Comparison of ENCODE assay signal across 8 cellular contexts in the genomic region with DNA sequence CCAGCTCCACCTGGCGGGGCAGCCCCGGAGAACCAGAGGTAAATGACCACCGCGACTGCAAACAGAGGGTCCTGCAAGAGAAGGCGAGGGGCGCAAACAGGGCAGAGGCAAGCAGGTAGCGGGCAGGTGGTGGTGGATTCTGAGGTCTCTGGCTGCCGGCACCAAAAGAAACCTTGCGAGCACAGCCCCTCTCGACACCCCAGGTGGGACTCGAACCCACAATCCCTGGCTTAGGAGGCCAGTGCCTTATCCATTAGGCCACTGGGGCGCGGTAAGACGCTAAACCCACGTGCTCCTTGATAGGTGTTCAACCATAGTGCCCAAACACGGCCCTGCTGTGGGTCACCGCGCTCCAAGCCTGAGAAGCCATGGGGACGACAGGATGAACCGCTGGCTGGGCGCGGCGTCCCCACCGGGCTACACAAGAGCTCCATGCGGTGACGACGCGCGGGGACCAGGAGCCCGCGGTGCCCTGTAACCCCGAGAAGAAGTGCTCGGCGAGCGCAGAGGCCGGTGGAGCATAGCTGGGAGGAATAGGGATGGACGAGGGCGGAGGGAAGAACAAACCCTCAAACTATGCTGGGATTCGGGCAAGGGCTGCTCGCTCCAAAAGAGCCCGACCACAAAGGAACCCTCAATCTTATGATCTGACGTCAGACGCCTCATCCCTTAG. TPM values are rescaled to one million over a fixed set of nuclear protein-coding genes. Genes with fewer than 3 reads are reported as not detected.
DNase-seq lines count a peak whose midpoint lies in the region; ATAC-seq and TF ChIP-seq lines count a peak whose summit lies in the region.

No MANE protein-coding gene starts in this region.

- peak overlapping the region; percentile 56 for H3K27ac ChIP-seq in CD8-positive, alpha-beta T cell (ENCODE audit: low read depth, low read length)
- H3K27ac ChIP-seq in PC-9 (peak overlapping the region; percentile 90), esophagus muscularis mucosa (replicated peaks in 1 of 4) (peak overlapping the region; percentile 92 to 98 (median 96)), muscle layer of duodenum (ENCODE audit: low read length) (peak overlapping the region; percentile 92)

- CTCF ChIA-PET in CD8-positive, alpha-beta T cell (lab: Charles Lee): interaction anchor here (0.7 to 3.3 kb wide), 7 partner anchors 9 to 73 kb away, joined by 3 to 17 read pairs (median 3); a partner anchor contains a TSS
- CTCF ChIA-PET in PC-9 (lab: Charles Lee): no interaction called here

- H3K4me2 ChIP-seq in PC-9: peak overlapping the region; percentile 72

- peak overlapping the region; percentile 94 for H3K4me3 ChIP-seq in CD8-positive, alpha-beta T cell (ENCODE audit: low read depth, low read length)
- H3K4me3 ChIP-seq in Jurkat, Clone E6-1 (ENCODE audit: low read length): peak overlapping the region; percentile 65
- H3K4me3 ChIP-seq in PC-9: peak overlapping the region; percentile 98
- peak overlapping the region; percentile 67 to 88 (median 76) for H3K4me3 ChIP-seq in esophagus muscularis mucosa
- H3K4me3 ChIP-seq in muscle layer of duodenum (ENCODE audit: low read depth in 1 of 2, low read length in 2 of 2): peak overlapping the region; percentile 79 to 82

- peaks cover 53% of the 10 kb centered on the region for H3K4me1 Mint-ChIP-seq in CD8-positive, alpha-beta T cell (ENCODE audit: low read depth)

- no peak for TF ChIP-seq CTCF in CD8-positive, alpha-beta T cell (IDR thresholded peaks at IDR 0.05)
- TF ChIP-seq CTCF in PC-9 (conservative IDR thresholded peaks at IDR 0.05) (peak; percentile 45; the same call in 1 of the 2 replicates), esophagus muscularis mucosa (IDR thresholded peaks at IDR 0.05) (no peak)

- peak overlapping the region; percentile 92 for H3K4me3 Mint-ChIP-seq in CD8-positive, alpha-beta T cell

- BruUV-seq in PC-9 (replicated peaks; lab: Mats Ljungman, UMichigan): TSS peak; percentile 43

- H3K9me2 ChIP-seq in PC-9 (ENCODE audit: insufficient read depth): no peaks in the 10 kb centered on the region

- TF ChIP-seq POLR2A in esophagus muscularis mucosa (IDR thresholded peaks at IDR 0.05; ENCODE audit: low read depth): peak; percentile 14

- no peaks in the 10 kb centered on the region for H3K27me3 ChIP-seq in CD8-positive, alpha-beta T cell (ENCODE audit: insufficient read depth, low read length)
- no peaks in the 10 kb centered on the region for H3K27me3 ChIP-seq in PC-9 (ENCODE audit: insufficient read depth, low read depth)
- H3K27me3 ChIP-seq in esophagus muscularis mucosa: no peaks in the 10 kb centered on the region
- no peaks in the 10 kb centered on the region for H3K27me3 ChIP-seq in muscle layer of duodenum (ENCODE audit: low read depth, low read length)

- ATAC-seq in CD8-positive, alpha-beta T cell: peak; percentile 17
- peak; percentile 39 for ATAC-seq in GM21515 (IDR thresholded peaks at IDR 0.05; ENCODE audit: unreplicated experiment)

- H3F3A ChIP-seq in PC-9 (ENCODE audit: insufficient read depth, low read depth): peaks cover 40% of the 10 kb centered on the region

- peak; percentile 63 to 86 (median 78) for DNase-seq in CD8-positive, alpha-beta T cell
- peak; percentile 70 for DNase-seq in Jurkat, Clone E6-1 (ENCODE audit: low read depth, low spot score)
- DNase-seq in PC-9: peak; percentile 88
- DNase-seq in activated T-cell treated with anti-CD3 and anti-CD28 coated beads, Interleukin-2, amount 50 U/mL, for 48 hours: peak; percentile 97 to 99
- peak; percentile 98 for DNase-seq in esophagus muscularis mucosa (ENCODE audit: extremely low spot score)
- DNase-seq in stimulated activated CD8-positive, alpha-beta memory T cell treated with anti-CD3 and anti-CD28 coated beads, Interleukin-4, amount 100 ng/mL, for 48 hours: peak; percentile 99

- peaks cover 12% of the 10 kb centered on the region for H3K36me3 Mint-ChIP-seq in CD8-positive, alpha-beta T cell

- no peaks in the 10 kb centered on the region for H4K20me1 ChIP-seq in PC-9 (ENCODE audit: insufficient read depth)

- WGBS in esophagus muscularis mucosa: 1% methylated on average over 34 of the region's 43 CpGs

- peak overlapping the region; percentile 98 for H3K27ac Mint-ChIP-seq in CD8-positive, alpha-beta T cell

- H3K36me3 ChIP-seq in CD8-positive, alpha-beta T cell (ENCODE audit: insufficient read depth, low read length): peaks cover 11% of the 10 kb centered on the region
- H3K36me3 ChIP-seq in PC-9 (ENCODE audit: low read depth) (peaks cover 4% of the 10 kb centered on the region; the same call in 1 of the 2 replicates), esophagus muscularis mucosa (peaks cover 13 to 17% (median 14%) of the 10 kb centered on the region in 4 donors), muscle layer of duodenum (ENCODE audit: control insufficient read depth in 1 of 2, insufficient read depth in 2 of 2, low read length in 2 of 2) (peaks cover 11 to 14% of the 10 kb centered on the region in 2 donors)

- H3K9me3 ChIP-seq in CD8-positive, alpha-beta T cell (ENCODE audit: low read length): no peaks in the 10 kb centered on the region
- H3K9me3 ChIP-seq in PC-9 (ENCODE audit: insufficient read depth, low read depth): no peaks in the 10 kb centered on the region
- no peaks in the 10 kb centered on the region for H3K9me3 ChIP-seq in esophagus muscularis mucosa
- H3K9me3 ChIP-seq in muscle layer of duodenum (ENCODE audit: control insufficient read depth in 1 of 2, low read length in 2 of 2): no peaks in the 10 kb centered on the region

- TF ChIP-seq EP300 in esophagus muscularis mucosa (IDR thresholded peaks at IDR 0.05): no peak

- peaks cover 45% of the 10 kb centered on the region for H3K4me1 ChIP-seq in CD8-positive, alpha-beta T cell (ENCODE audit: insufficient read depth, low read length)
- H3K4me1 ChIP-seq in PC-9 (replicated peaks; ENCODE audit: insufficient read depth) (peaks cover 30% of the 10 kb centered on the region), esophagus muscularis mucosa (peaks cover 37 to 52% (median 50%) of the 10 kb centered on the region in 4 donors), muscle layer of duodenum (ENCODE audit: control insufficient read depth in 1 of 2, insufficient read depth in 2 of 2, low read length in 2 of 2) (peaks cover 0 to 27% of the 10 kb centered on the region in 2 donors)

- peak overlapping the region; percentile 100 for H2AFZ ChIP-seq in PC-9

- no peaks in the 10 kb centered on the region for H3K79me2 ChIP-seq in PC-9 (ENCODE audit: low read depth)

- POLR2A ChIA-PET in CD8-positive, alpha-beta T cell (lab: Charles Lee): interaction anchor here (1.0 to 3.1 kb wide), 10 partner anchors 10 to 1087 kb away, joined by 3 to 20 read pairs (median 4); a partner anchor contains a TSS
- POLR2A ChIA-PET in PC-9 (lab: Charles Lee; ENCODE audit: unreplicated experiment): interaction anchor here (0.7 kb wide), 1 partner anchor 161 kb away, joined by 4 read pairs; no protein-coding TSS in a partner anchor

- intact Hi-C loops in CD8-positive, alpha-beta T cell (cut with DNase I, micrococcal nuclease): no loop called here
- intact Hi-C loops in PC-9 (cut with micrococcal nuclease; ENCODE audit: unreplicated experiment) (loop anchor here (1.0 to 10.0 kb wide), 4 partner anchors 21 to 170 kb away; a partner anchor contains a TSS), esophagus muscularis mucosa (cut with DNase I) (loop anchor here (5.0 kb wide), 2 partner anchors 47 to 62 kb away; a partner anchor contains a TSS)

- peaks cover 4% of the 10 kb centered on the region for H3K9me3 Mint-ChIP-seq in CD8-positive, alpha-beta T cell

- H3K27me3 Mint-ChIP-seq in CD8-positive, alpha-beta T cell (ENCODE audit: low read depth): no peaks in the 10 kb centered on the region

RNA-seq across cellular contexts. Expression of a gene that starts 12.4 kb away (rescaled TPM):
- total RNA-seq in CD8-positive, alpha-beta T cell: 10 to 100 TPM; 69.9 to 71.6 TPM
- polyA plus RNA-seq in Jurkat, Clone E6-1 (2012; ENCODE audit: insufficient read depth, insufficient read length): 332 TPM
- 306 and 336 TPM in 2 replicates for total RNA-seq in PC-9 (2021)
- total RNA-seq in esophagus muscularis mucosa: 100 to 1,000 TPM; 202 to 388 (median 256) TPM

RNA-seq across cellular contexts. Expression of a gene that starts 12.7 kb away (rescaled TPM):
- total RNA-seq in CD8-positive, alpha-beta T cell: 10 to 100 TPM; 29.4 to 31.7 TPM
- polyA plus RNA-seq in Jurkat, Clone E6-1 (2012; ENCODE audit: insufficient read depth, insufficient read length): 17.6 TPM
- 18.4 and 18.6 TPM in 2 replicates for total RNA-seq in PC-9 (2021)
- 10 to 100 TPM; 20.3 to 37.7 (median 29.9) TPM for total RNA-seq in esophagus muscularis mucosa

RNA-seq across cellular contexts. Expression of a gene that starts 21.9 kb away (rescaled TPM):
- total RNA-seq in CD8-positive, alpha-beta T cell: 10 to 100 TPM in 1 of 2 experiments, 1 to 10 TPM in 1; 9.2 to 11.2 TPM
- 92.3 TPM for polyA plus RNA-seq in Jurkat, Clone E6-1 (2012; ENCODE audit: insufficient read depth, insufficient read length)
- total RNA-seq in PC-9 (2021): 42.8 and 48.4 TPM in 2 replicates
- total RNA-seq in esophagus muscularis mucosa: 10 to 100 TPM; 34.9 to 47.8 (median 40.2) TPM

RNA-seq across cellular contexts. Expression of a gene that starts 46.9 kb away (rescaled TPM):
- under 1 TPM; 0.14 to 0.27 TPM for total RNA-seq in CD8-positive, alpha-beta T cell
- polyA plus RNA-seq in Jurkat, Clone E6-1 (2012; ENCODE audit: insufficient read depth, insufficient read length): 8.1 TPM
- total RNA-seq in PC-9 (2021) (15.1 and 22.8 TPM in 2 replicates), esophagus muscularis mucosa (10 to 100 TPM; 14.6 to 36.7 (median 24.3) TPM)

RNA-seq across cellular contexts. Expression of a gene that starts 53.4 kb away (rescaled TPM):
- 1 to 10 TPM; 2.9 to 3.6 TPM for total RNA-seq in CD8-positive, alpha-beta T cell
- not detected for polyA plus RNA-seq in Jurkat, Clone E6-1 (2012; ENCODE audit: insufficient read depth, insufficient read length)
- total RNA-seq in PC-9 (2021) (70.2 and 88.5 TPM in 2 replicates), esophagus muscularis mucosa (1 to 10 TPM; 3.8 to 9.7 (median 7.6) TPM)

Comparison
In these comparisons a context has a peak if more than half of its experiments do, and no peak if none do; other contexts are left out.
1. Peak in every context shown above with its lines: DNase-seq, ATAC-seq, H3K4me3 ChIP-seq and H3K27ac ChIP-seq.
2. intact Hi-C loops: an anchor here in PC-9 (1.0 to 10.0 kb wide) and esophagus muscularis mucosa (5.0 kb wide); none called in CD8-positive, alpha-beta T cell.